In the genomic region with DNA sequence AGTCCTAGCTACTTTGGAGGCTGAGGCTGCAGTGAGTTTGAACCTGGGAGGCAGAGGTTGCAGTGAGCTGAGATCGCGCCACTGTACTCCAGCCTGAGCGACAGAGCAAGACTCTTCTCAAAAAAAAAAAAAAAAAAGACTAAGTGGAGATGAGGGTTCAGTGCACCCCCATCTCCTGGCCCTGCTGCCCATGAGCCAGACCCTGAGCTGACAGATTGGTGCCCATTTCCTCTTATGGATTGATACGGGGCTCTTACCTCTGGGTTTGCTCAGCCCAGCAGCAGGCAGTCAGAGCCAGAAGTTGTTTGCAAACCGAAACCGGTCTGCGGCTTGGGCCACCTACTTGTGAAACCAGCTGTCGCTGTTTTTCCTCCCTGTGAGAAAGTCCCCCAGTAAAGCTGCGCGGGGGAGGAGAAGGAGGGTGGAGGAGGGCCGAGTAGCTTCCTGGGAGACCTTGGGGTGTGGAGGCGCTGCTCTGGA, we compare ENCODE assay signal across 8 cellular contexts. TPM values are rescaled to one million over a fixed set of nuclear protein-coding genes. Genes with fewer than 3 reads are reported as not detected.
A peak's percentile ranks its signal among the peaks of the same experiment; 100 is the strongest.
DNase-seq lines count a peak whose midpoint lies in the region; ATAC-seq, FAIRE-seq and TF ChIP-seq lines count a peak whose summit lies in the region.

No MANE protein-coding gene starts in this region.

- intact Hi-C loops in lower leg skin (cut with DNase I; ENCODE audit: low total_unique reads): no loop called here

- no peaks in the 10 kb centered on the region for H3K36me3 ChIP-seq in bronchial epithelial cell (ENCODE audit: control insufficient read depth, insufficient read depth, low read length)

- H3K4me3 ChIP-seq in GM12865 (ENCODE audit: low read depth, low read length) (no peak overlapping the region), bronchial epithelial cell (ENCODE audit: low read depth, low read length) (peak overlapping the region; percentile 3), lower leg skin (ENCODE audit: low read depth, poor library complexity, severe bottlenecking) (no peak overlapping the region)

- H3K27me3 Mint-ChIP-seq in HFFc6 (ENCODE audit: insufficient read depth) (peaks cover 14% of the 10 kb centered on the region; the same call in 1 of the 2 replicates), WTC11 (ENCODE audit: low read depth) (no peaks in the 10 kb centered on the region; the same call in none of the 2 replicates)

- H3K9me3 Mint-ChIP-seq in HFFc6: peaks cover 5% of the 10 kb centered on the region
- H3K9me3 Mint-ChIP-seq in WTC11: no peaks in the 10 kb centered on the region

- TF ChIP-seq CTCF in GM12865 (IDR thresholded peaks at IDR 0.05; ENCODE audit: insufficient read depth, low read depth, low read length, missing control alignments): no peak
- no peak for TF ChIP-seq CTCF in HFFc6 (IDR thresholded peaks at IDR 0.05)
- TF ChIP-seq CTCF in WTC11 (IDR thresholded peaks at IDR 0.05): no peak
- TF ChIP-seq CTCF in bronchial epithelial cell (IDR thresholded peaks at IDR 0.05; ENCODE audit: insufficient read depth, low read length, severe bottlenecking): no peak
- no peak for TF ChIP-seq CTCF in lower leg skin (IDR thresholded peaks at IDR 0.05)

- no peak for FAIRE-seq in bronchial epithelial cell (lab: Jason Lieb, UNC)

- 8 to 12% methylated on average over 12 of the region's 12 CpGs for WGBS in lower leg skin, 2 donors

- ATAC-seq in WTC11: peak; percentile 72

- H3K4me3 Mint-ChIP-seq in HFFc6 (peak overlapping the region; percentile 70), WTC11 (no peak overlapping the region)

- H3K4me1 Mint-ChIP-seq in HFFc6 (ENCODE audit: low read depth) (peaks cover 22% of the 10 kb centered on the region), WTC11 (peaks cover 9% of the 10 kb centered on the region)

- POLR2A ChIA-PET in WTC11 (lab: Charles Lee): interaction anchor here (0.6 kb wide), 1 partner anchor 310 kb away, joined by 4 read pairs; no protein-coding TSS in a partner anchor

- CTCF ChIA-PET in WTC11 (lab: Charles Lee): interaction anchor here (0.6 to 1.9 kb wide), 6 partner anchors 10 to 116 kb away, joined by 3 to 9 read pairs (median 4); no protein-coding TSS in a partner anchor

- H3K36me3 Mint-ChIP-seq in HFFc6 (ENCODE audit: low read depth): no peaks in the 10 kb centered on the region; the same call in 1 of the 2 replicates
- H3K36me3 Mint-ChIP-seq in WTC11: no peaks in the 10 kb centered on the region

- no peak for TF ChIP-seq POLR2A in lower leg skin (IDR thresholded peaks at IDR 0.05)

- H3K27me3 ChIP-seq in bronchial epithelial cell (ENCODE audit: control insufficient read depth, insufficient read depth, low read length): no peaks in the 10 kb centered on the region

- peak; percentile 96 for DNase-seq in GM12865 (ENCODE audit: low read depth)
- peak; percentile 35 for DNase-seq in HFFc6
- peak; percentile 31 for DNase-seq in NCI-H1092 (lab: John Stamatoyannopoulos, UW)
- DNase-seq in WTC11 (ENCODE audit: low spot score): peak; percentile 54
- peak; percentile 40 for DNase-seq in bronchial epithelial cell (ENCODE audit: low read depth)
- DNase-seq in lower leg skin (ENCODE audit: low spot score in 2 of 2): peak; percentile 73 to 93
- peak; percentile 74 to 89 (median 81) for DNase-seq in stimulated activated CD4-positive, alpha-beta T cell treated with anti-CD3 and anti-CD28 coated beads, TNF-alpha, amount 100 ng/mL, for 24 hours (ENCODE audit: low read depth in 3 of 3)
- DNase-seq in DMS114 treated with DMSO at 0.1 percent for 48 hours (lab: John Stamatoyannopoulos, UW; ENCODE audit: unreplicated experiment): no peak

- H3K27ac Mint-ChIP-seq in HFFc6: peak overlapping the region; percentile 86
- H3K27ac Mint-ChIP-seq in WTC11: peak overlapping the region; percentile 70

TF ChIP-seq in WTC11, 78 proteins besides CTCF, POLR2A, EP300 and RAD21:
- TF ChIP-seq, protein P1, sequence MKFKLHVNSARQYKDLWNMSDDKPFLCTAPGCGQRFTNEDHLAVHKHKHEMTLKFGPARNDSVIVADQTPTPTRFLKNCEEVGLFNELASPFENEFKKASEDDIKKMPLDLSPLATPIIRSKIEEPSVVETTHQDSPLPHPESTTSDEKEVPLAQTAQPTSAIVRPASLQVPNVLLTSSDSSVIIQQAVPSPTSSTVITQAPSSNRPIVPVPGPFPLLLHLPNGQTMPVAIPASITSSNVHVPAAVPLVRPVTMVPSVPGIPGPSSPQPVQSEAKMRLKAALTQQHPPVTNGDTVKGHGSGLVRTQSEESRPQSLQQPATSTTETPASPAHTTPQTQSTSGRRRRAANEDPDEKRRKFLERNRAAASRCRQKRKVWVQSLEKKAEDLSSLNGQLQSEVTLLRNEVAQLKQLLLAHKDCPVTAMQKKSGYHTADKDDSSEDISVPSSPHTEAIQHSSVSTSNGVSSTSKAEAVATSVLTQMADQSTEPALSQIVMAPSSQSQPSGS (CRISPR knock-in tag; IDR thresholded peaks at IDR 0.05; ENCODE audit: borderline replicate concordance, low read depth): no peak
- TF ChIP-seq, protein P2, sequence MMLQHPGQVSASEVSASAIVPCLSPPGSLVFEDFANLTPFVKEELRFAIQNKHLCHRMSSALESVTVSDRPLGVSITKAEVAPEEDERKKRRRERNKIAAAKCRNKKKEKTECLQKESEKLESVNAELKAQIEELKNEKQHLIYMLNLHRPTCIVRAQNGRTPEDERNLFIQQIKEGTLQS (CRISPR knock-in tag; conservative IDR thresholded peaks at IDR 0.05): no peak
- TF ChIP-seq ZNF396 (CRISPR knock-in tag; IDR thresholded peaks at IDR 0.05; ENCODE audit: borderline replicate concordance) (no peak), CREM (CRISPR knock-in tag; IDR thresholded peaks at IDR 0.05) (no peak), ZNF263 (CRISPR knock-in tag; IDR thresholded peaks at IDR 0.05; ENCODE audit: low read depth) (no peak)
- TF ChIP-seq, protein P3, sequence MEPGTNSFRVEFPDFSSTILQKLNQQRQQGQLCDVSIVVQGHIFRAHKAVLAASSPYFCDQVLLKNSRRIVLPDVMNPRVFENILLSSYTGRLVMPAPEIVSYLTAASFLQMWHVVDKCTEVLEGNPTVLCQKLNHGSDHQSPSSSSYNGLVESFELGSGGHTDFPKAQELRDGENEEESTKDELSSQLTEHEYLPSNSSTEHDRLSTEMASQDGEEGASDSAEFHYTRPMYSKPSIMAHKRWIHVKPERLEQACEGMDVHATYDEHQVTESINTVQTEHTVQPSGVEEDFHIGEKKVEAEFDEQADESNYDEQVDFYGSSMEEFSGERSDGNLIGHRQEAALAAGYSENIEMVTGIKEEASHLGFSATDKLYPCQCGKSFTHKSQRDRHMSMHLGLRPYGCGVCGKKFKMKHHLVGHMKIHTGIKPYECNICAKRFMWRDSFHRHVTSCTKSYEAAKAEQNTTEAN (CRISPR knock-in tag; IDR thresholded peaks at IDR 0.05): no peak
- TF ChIP-seq, protein P4, sequence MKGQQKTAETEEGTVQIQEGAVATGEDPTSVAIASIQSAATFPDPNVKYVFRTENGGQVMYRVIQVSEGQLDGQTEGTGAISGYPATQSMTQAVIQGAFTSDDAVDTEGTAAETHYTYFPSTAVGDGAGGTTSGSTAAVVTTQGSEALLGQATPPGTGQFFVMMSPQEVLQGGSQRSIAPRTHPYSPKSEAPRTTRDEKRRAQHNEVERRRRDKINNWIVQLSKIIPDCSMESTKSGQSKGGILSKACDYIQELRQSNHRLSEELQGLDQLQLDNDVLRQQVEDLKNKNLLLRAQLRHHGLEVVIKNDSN (CRISPR knock-in tag; IDR thresholded peaks at IDR 0.05): no peak
- TF ChIP-seq, protein P5, sequence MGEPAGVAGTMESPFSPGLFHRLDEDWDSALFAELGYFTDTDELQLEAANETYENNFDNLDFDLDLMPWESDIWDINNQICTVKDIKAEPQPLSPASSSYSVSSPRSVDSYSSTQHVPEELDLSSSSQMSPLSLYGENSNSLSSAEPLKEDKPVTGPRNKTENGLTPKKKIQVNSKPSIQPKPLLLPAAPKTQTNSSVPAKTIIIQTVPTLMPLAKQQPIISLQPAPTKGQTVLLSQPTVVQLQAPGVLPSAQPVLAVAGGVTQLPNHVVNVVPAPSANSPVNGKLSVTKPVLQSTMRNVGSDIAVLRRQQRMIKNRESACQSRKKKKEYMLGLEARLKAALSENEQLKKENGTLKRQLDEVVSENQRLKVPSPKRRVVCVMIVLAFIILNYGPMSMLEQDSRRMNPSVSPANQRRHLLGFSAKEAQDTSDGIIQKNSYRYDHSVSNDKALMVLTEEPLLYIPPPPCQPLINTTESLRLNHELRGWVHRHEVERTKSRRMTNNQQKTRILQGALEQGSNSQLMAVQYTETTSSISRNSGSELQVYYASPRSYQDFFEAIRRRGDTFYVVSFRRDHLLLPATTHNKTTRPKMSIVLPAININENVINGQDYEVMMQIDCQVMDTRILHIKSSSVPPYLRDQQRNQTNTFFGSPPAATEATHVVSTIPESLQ (CRISPR knock-in tag; IDR thresholded peaks at IDR 0.05): no peak

RNA-seq across cellular contexts. Expression of a gene that starts 36.9 kb away (rescaled TPM):
- 1 to 10 TPM; 5.3 to 8.1 (median 7.0) TPM for total RNA-seq in HFFc6 (2021; fragmentation: NEBNext Ultra II Directional; extraction: Animal tissue kit (Norgen Biotek cat#: 25700))
- 9.2 to 9.9 TPM (median 9.8 TPM) in 3 replicates for total RNA-seq in WTC11 (2021)
- 6.1 and 7.2 TPM in 2 replicates for total RNA-seq in bronchial epithelial cell
- 10 to 100 TPM; 54.1 to 92.8 (median 73.5) TPM for total RNA-seq in lower leg skin

RNA-seq across cellular contexts. Expression of a gene that starts 41.9 kb away (rescaled TPM):
- total RNA-seq in HFFc6 (2021; fragmentation: NEBNext Ultra II Directional; extraction: Animal tissue kit (Norgen Biotek cat#: 25700)): under 1 TPM in 1 of 6 experiments, not detected in 5; 0.10 TPM
- not detected in 3 replicates for total RNA-seq in WTC11 (2021)
- total RNA-seq in bronchial epithelial cell: under 0.01 TPM in 1 of 2 replicates, not detected in the other
- total RNA-seq in lower leg skin: under 1 TPM in 2 of 4 donors, not detected in 2; 0.34 to 0.58 TPM

RNA-seq across cellular contexts. Expression of a gene that starts 52.7 kb away (rescaled TPM):
- total RNA-seq in HFFc6 (2021; fragmentation: NEBNext Ultra II Directional; extraction: Animal tissue kit (Norgen Biotek cat#: 25700)): 10 to 100 TPM; 12.2 to 17.4 (median 13.2) TPM
- 10.8 to 11.5 TPM (median 11.2 TPM) in 3 replicates for total RNA-seq in WTC11 (2021)
- 0.79 and 2.2 TPM in 2 replicates for total RNA-seq in bronchial epithelial cell
- total RNA-seq in lower leg skin: 10 to 100 TPM; 12.9 to 19.8 (median 17.0) TPM
